In genomic region chr15:77009646-77010311, GRCh38 we compare ENCODE assay signal across 1 cellular context.
TF ChIP-seq lines count a peak whose summit lies in the region.

No MANE protein-coding gene starts in this region.

TF ChIP-seq in IMR-90, 13 proteins besides CTCF, POLR2A, EP300 and RAD21:
- no peak for TF ChIP-seq CHD1 (IDR thresholded peaks at IDR 0.05; ENCODE audit: low read depth, low read length)
- TF ChIP-seq USF2 (IDR thresholded peaks at IDR 0.05; ENCODE audit: low read depth, low read length) = no peak
- TF ChIP-seq CEBPB (IDR thresholded peaks at IDR 0.05; ENCODE audit: low read depth, low read length) = no peak
- TF ChIP-seq BHLHE40 (IDR thresholded peaks at IDR 0.05; ENCODE audit: low read depth, low read length) = no peak
- TF ChIP-seq NFE2L2 (IDR thresholded peaks at IDR 0.05; ENCODE audit: low read depth, low read length) = no peak
